ENCODE assay signal across 1 cellular context in genomic region chr19:55838251-55838650, GRCh38.
TF ChIP-seq lines count a peak whose summit lies in the region.

No MANE protein-coding gene starts in this region.

TF ChIP-seq in GM12878, 131 proteins besides CTCF, POLR2A, EP300 and RAD21 (continued from another document):
- TF ChIP-seq NKRF (conservative IDR thresholded peaks at IDR 0.05) (no peak), ZNF24 (IDR thresholded peaks at IDR 0.05) (no peak), ZNF274 (IDR thresholded peaks at IDR 0.05; ENCODE audit: insufficient read depth, insufficient read length) (no peak), POLR2AphosphoS5 (IDR thresholded peaks at IDR 0.05; ENCODE audit: low read length) (no peak), CHD2 (IDR thresholded peaks at IDR 0.05; ENCODE audit: borderline replicate concordance, low read depth, low read length) (no peak), ESRRA (IDR thresholded peaks at IDR 0.05; ENCODE audit: low read length) (no peak), POU2F2 (IDR thresholded peaks at IDR 0.05; ENCODE audit: borderline replicate concordance, low read depth, low read length) (no peak), EED (IDR thresholded peaks at IDR 0.05; ENCODE audit: low read depth) (no peak), ZBED1 (IDR thresholded peaks at IDR 0.05; ENCODE audit: borderline replicate concordance) (no peak), CEBPB (IDR thresholded peaks at IDR 0.05; ENCODE audit: borderline replicate concordance in 1 of 2, low read depth in 2 of 2, low read length in 2 of 2) (no peak), SRF (IDR thresholded peaks at IDR 0.05; ENCODE audit: low read depth in 2 of 2, low read length in 2 of 2) (no peak), CBX5 (IDR thresholded peaks at IDR 0.05; ENCODE audit: low read depth) (no peak), ZBTB4 (CRISPR knock-in tag; IDR thresholded peaks at IDR 0.05) (no peak), SREBF2 (IDR thresholded peaks at IDR 0.05; ENCODE audit: low read length) (no peak), HCFC1 (IDR thresholded peaks at IDR 0.05; ENCODE audit: low read length) (no peak)
